In genomic region chr12:27610380-27610779, GRCh38 we compare ENCODE assay signal across 1 cellular context.
TF ChIP-seq lines count a peak whose summit lies in the region.

No MANE protein-coding gene starts in this region.

TF ChIP-seq in HEK293, 187 proteins besides CTCF, POLR2A, EP300 and RAD21 (continued from another document):
- TF ChIP-seq, protein P1, sequence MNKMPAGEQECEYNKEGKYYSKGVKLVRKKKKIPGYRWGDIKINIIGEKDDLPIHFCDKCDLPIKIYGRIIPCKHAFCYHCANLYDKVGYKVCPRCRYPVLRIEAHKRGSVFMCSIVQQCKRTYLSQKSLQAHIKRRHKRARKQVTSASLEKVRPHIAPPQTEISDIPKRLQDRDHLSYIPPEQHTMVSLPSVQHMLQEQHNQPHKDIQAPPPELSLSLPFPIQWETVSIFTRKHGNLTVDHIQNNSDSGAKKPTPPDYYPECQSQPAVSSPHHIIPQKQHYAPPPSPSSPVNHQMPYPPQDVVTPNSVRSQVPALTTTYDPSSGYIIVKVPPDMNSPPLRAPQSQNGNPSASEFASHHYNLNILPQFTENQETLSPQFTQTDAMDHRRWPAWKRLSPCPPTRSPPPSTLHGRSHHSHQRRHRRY (tag by site-specific recombination; IDR thresholded peaks at IDR 0.05): no peak
- no peak for TF ChIP-seq ZNF302 (tag by site-specific recombination; IDR thresholded peaks at IDR 0.05; ENCODE audit: low read depth)
- TF ChIP-seq ZBTB21 (tag by site-specific recombination; IDR thresholded peaks at IDR 0.05): no peak
- TF ChIP-seq ZNF610 (tag by site-specific recombination; IDR thresholded peaks at IDR 0.05; ENCODE audit: borderline replicate concordance): no peak
- TF ChIP-seq HOXA7 (CRISPR knock-in tag; IDR thresholded peaks at IDR 0.05; ENCODE audit: borderline replicate concordance): no peak
- TF ChIP-seq WT1 (tag by site-specific recombination; IDR thresholded peaks at IDR 0.05): peak; percentile 64
- no peak for TF ChIP-seq HOXC10 (CRISPR knock-in tag; IDR thresholded peaks at IDR 0.05)
- no peak for TF ChIP-seq ZNF776 (tag by site-specific recombination; IDR thresholded peaks at IDR 0.05; ENCODE audit: borderline replicate concordance)
- TF ChIP-seq BCL11A (tag by site-specific recombination; IDR thresholded peaks at IDR 0.05; ENCODE audit: low read depth): no peak
- 0 out of 2 replicates have a peak, but pooled peaks have one; percentile 25 for TF ChIP-seq KLF10 (tag by site-specific recombination; IDR thresholded peaks at IDR 0.05)
- no peak for TF ChIP-seq ZNF701 (tag by site-specific recombination; IDR thresholded peaks at IDR 0.05)
- no peak for TF ChIP-seq ZNF571 (tag by site-specific recombination; IDR thresholded peaks at IDR 0.05)
- no peak for TF ChIP-seq ZNF37A (tag by site-specific recombination; IDR thresholded peaks at IDR 0.05)
- TF ChIP-seq ZNF19 (tag by site-specific recombination; IDR thresholded peaks at IDR 0.05; ENCODE audit: low read depth): no peak
- no peak for TF ChIP-seq ZNF24 (tag by site-specific recombination; IDR thresholded peaks at IDR 0.05)
- TF ChIP-seq ZSCAN4 (tag by site-specific recombination; IDR thresholded peaks at IDR 0.05): no peak
- TF ChIP-seq, protein P2, sequence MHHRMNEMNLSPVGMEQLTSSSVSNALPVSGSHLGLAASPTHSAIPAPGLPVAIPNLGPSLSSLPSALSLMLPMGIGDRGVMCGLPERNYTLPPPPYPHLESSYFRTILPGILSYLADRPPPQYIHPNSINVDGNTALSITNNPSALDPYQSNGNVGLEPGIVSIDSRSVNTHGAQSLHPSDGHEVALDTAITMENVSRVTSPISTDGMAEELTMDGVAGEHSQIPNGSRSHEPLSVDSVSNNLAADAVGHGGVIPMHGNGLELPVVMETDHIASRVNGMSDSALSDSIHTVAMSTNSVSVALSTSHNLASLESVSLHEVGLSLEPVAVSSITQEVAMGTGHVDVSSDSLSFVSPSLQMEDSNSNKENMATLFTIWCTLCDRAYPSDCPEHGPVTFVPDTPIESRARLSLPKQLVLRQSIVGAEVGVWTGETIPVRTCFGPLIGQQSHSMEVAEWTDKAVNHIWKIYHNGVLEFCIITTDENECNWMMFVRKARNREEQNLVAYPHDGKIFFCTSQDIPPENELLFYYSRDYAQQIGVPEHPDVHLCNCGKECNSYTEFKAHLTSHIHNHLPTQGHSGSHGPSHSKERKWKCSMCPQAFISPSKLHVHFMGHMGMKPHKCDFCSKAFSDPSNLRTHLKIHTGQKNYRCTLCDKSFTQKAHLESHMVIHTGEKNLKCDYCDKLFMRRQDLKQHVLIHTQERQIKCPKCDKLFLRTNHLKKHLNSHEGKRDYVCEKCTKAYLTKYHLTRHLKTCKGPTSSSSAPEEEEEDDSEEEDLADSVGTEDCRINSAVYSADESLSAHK (tag by site-specific recombination; IDR thresholded peaks at IDR 0.05): no peak; the same call in 1 of the 2 replicates
